In genomic region chr6:100886078-100886477, GRCh38 we compare ENCODE assay signal across 23 cellular contexts. TPM values are rescaled to one million over a fixed set of nuclear protein-coding genes. Genes with fewer than 3 reads are reported as not detected.
DNase-seq lines count a peak whose midpoint lies in the region; ATAC-seq and TF ChIP-seq lines count a peak whose summit lies in the region.
"Had no signal": no experiment of that assay in that cellular context is flagged by ENCODE, and none has a peak within 500 bp of the region (broad histone marks: within the 10 kb centered on the region; RNA-seq: fewer than 3 reads in every experiment).

No MANE protein-coding gene starts in this region.

- no peak overlapping the region for H3K4me3 Mint-ChIP-seq in HFFc6
- no peak overlapping the region for H3K4me3 Mint-ChIP-seq in stimulated activated naive B cell treated with anti-CD40 and anti-IgM and Interleukin-4, amounts not matched to agents 10 μg/mL and 1 μg/mL and 100 μg/mL, for 72 hours
- H3K4me3 Mint-ChIP-seq: activated B cell treated with CpG ODN at 0.5 μM for 24 hours; CD4-positive, CD25-positive, alpha-beta regulatory T cell; memory B cell had no signal

- ATAC-seq in stimulated activated naive B cell treated with anti-CD40 and anti-IgM and Interleukin-4, amounts not matched to agents 10 μg/mL and 1 μg/mL and 100 μg/mL, for 72 hours (replicated peaks): no peak
- no peak for ATAC-seq in HG02763 (IDR thresholded peaks at IDR 0.05; ENCODE audit: unreplicated experiment)
- ATAC-seq: HCT116 had no signal

- DNase-seq in AG08396 (ENCODE audit: low spot score) (peak; percentile 45), HFFc6 (peak; percentile 38), choroid plexus epithelial cell (ENCODE audit: low read depth) (peak; percentile 74), kidney tubule cell (ENCODE audit: low spot score) (peak; percentile 77), NCI-H82 treated with DMSO at 0.1 percent for 48 hours (lab: John Stamatoyannopoulos, UW; ENCODE audit: unreplicated experiment) (no peak)
- DNase-seq in effector CD4-positive, alpha-beta T cell: no peak
- no peak for DNase-seq in stimulated activated naive B cell treated with anti-CD40 and anti-IgM and Interleukin-4, amounts not matched to agents 10 μg/mL and 1 μg/mL and 100 μg/mL, for 72 hours
- DNase-seq: activated B cell treated with CpG ODN at 0.5 μM for 24 hours; activated CD4-positive, alpha-beta T cell treated with anti-CD3 and anti-CD28 coated beads, Interleukin-2, amount 50 U/mL, for 48 hours; activated CD8-positive, alpha-beta memory T cell treated with anti-CD3 and anti-CD28 coated beads, Interleukin-2, amount 50 U/mL, for 48 hours; activated effector memory CD4-positive, alpha-beta T cell treated with anti-CD3 and anti-CD28 coated beads, Interleukin-2, amount 50 U/mL, for 16 hours; caudate nucleus; CD4-positive, CD25-positive, alpha-beta regulatory T cell; foreskin melanocyte; hippocampal formation; Karpas-422; NCI-H187; occipital lobe; upper lobe of left lung had no signal

- no peaks in the 10 kb centered on the region for H3K9me3 Mint-ChIP-seq in HFFc6
- H3K9me3 Mint-ChIP-seq in stimulated activated naive B cell treated with anti-CD40 and anti-IgM and Interleukin-4, amounts not matched to agents 10 μg/mL and 1 μg/mL and 100 μg/mL, for 72 hours: no peaks in the 10 kb centered on the region
- H3K9me3 Mint-ChIP-seq: activated B cell treated with CpG ODN at 0.5 μM for 24 hours, memory B cell had no signal

- peaks cover 25% of the 10 kb centered on the region for H3K4me1 Mint-ChIP-seq in HFFc6 (ENCODE audit: low read depth)
- H3K4me1 Mint-ChIP-seq in stimulated activated naive B cell treated with anti-CD40 and anti-IgM and Interleukin-4, amounts not matched to agents 10 μg/mL and 1 μg/mL and 100 μg/mL, for 72 hours: peaks cover 6 to 14% of the 10 kb centered on the region in 2 donors

- H3K27me3 Mint-ChIP-seq in HFFc6 (ENCODE audit: insufficient read depth): peaks cover under 1% of the 10 kb centered on the region; the same call in 1 of the 2 replicates
- H3K27me3 Mint-ChIP-seq in stimulated activated naive B cell treated with anti-CD40 and anti-IgM and Interleukin-4, amounts not matched to agents 10 μg/mL and 1 μg/mL and 100 μg/mL, for 72 hours: peaks cover 0 to 4% of the 10 kb centered on the region in 2 donors
- H3K27me3 Mint-ChIP-seq: activated B cell treated with CpG ODN at 0.5 μM for 24 hours; CD4-positive, CD25-positive, alpha-beta regulatory T cell; memory B cell had no signal

- peaks cover 12% of the 10 kb centered on the region for H3K36me3 Mint-ChIP-seq in HFFc6 (ENCODE audit: low read depth)
- peaks cover under 1% of the 10 kb centered on the region in 2 donors for H3K36me3 Mint-ChIP-seq in stimulated activated naive B cell treated with anti-CD40 and anti-IgM and Interleukin-4, amounts not matched to agents 10 μg/mL and 1 μg/mL and 100 μg/mL, for 72 hours
- H3K36me3 Mint-ChIP-seq: CD4-positive, CD25-positive, alpha-beta regulatory T cell; memory B cell had no signal

- H3K27ac Mint-ChIP-seq in HFFc6: no peak overlapping the region
- no peak overlapping the region for H3K27ac Mint-ChIP-seq in stimulated activated naive B cell treated with anti-CD40 and anti-IgM and Interleukin-4, amounts not matched to agents 10 μg/mL and 1 μg/mL and 100 μg/mL, for 72 hours
- H3K27ac Mint-ChIP-seq: activated B cell treated with CpG ODN at 0.5 μM for 24 hours; CD4-positive, CD25-positive, alpha-beta regulatory T cell; memory B cell had no signal

- TF ChIP-seq CTCF in HFFc6 (IDR thresholded peaks at IDR 0.05) (no peak), choroid plexus epithelial cell (conservative IDR thresholded peaks at IDR 0.05; ENCODE audit: low read depth, low read length) (no peak)

- no peak overlapping the region for H3K4me3 ChIP-seq in choroid plexus epithelial cell (ENCODE audit: low read depth, low read length)
- H3K4me3 ChIP-seq: right atrium auricular region, upper lobe of left lung had no signal

RNA-seq across cellular contexts. Expression of gene ASCC3, which starts 4.9 kb away (rescaled TPM):
- 100 to 1,000 TPM in 1 of 6 experiments, 10 to 100 TPM in 5; 96.1 to 101 (median 97.8) TPM for total RNA-seq in HFFc6 (2021; fragmentation: NEBNext Ultra II Directional; extraction: Animal tissue kit (Norgen Biotek cat#: 25700))

Comparison
In these comparisons a context has a peak if more than half of its experiments do, and no peak if none do; other contexts are left out.
1. DNase-seq: peak in AG08396 (single experiment), HFFc6 (single experiment), choroid plexus epithelial cell (single experiment) and kidney tubule cell (single experiment); none in effector CD4-positive, alpha-beta T cell (single experiment), stimulated activated naive B cell treated with anti-CD40 and anti-IgM and Interleukin-4, amounts not matched to agents 10 μg/mL and 1 μg/mL and 100 μg/mL, for 72 hours (single experiment) and NCI-H82 treated with DMSO at 0.1 percent for 48 hours (single experiment).